Comparison of ENCODE assay signal across 32 cellular contexts in the genomic region with DNA sequence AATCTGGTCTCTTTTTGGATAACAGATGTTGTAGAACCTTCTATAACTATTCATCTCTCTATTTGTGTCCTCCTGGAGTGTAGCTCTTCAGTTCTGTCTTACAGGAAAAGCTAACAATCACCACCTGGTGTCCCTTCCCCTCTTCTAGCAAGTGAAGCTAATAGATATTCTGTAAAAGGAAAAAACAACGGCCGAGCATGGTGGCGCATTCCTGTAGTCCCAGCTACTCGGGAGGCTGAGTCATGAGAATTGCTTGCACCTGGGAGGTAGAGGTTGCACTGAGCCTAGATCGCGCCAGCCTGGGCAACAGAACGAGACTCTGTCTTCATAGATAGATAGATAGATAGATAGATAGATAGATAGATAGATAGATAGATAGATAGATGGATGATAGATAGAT.
"Had no signal": no experiment of that assay in that cellular context is flagged by ENCODE, and none has a peak within 500 bp of the region (broad histone marks: within the 10 kb centered on the region; RNA-seq: fewer than 3 reads in every experiment).

No MANE protein-coding gene starts in this region.

- H3K36me3 ChIP-seq: cardiac muscle cell, Peyer's patch, WERI-Rb-1 had no signal

- H3K4me1 ChIP-seq: Peyer's patch had no signal

- H3K9me3 ChIP-seq: Peyer's patch had no signal

- DNase-seq: activated CD4-positive, alpha-beta memory T cell treated with anti-CD3 and anti-CD28 coated beads for 36 hours; activated CD4-positive, alpha-beta T cell treated with anti-CD3 and anti-CD28 coated beads, Interleukin-2, amount 10 ng/mL, durations not matched to agents 7 days and 5 days; activated CD8-positive, alpha-beta memory T cell treated with anti-CD3 and anti-CD28 coated beads, Interleukin-2, amount 10 ng/mL, durations not matched to agents 7 days and 5 days; activated CD8-positive, alpha-beta memory T cell treated with anti-CD3 and anti-CD28 coated beads, Interleukin-2, amount 50 U/mL, for 48 hours; activated effector memory CD4-positive, alpha-beta T cell treated with Interleukin-2 at 50 U/mL for 16 hours; activated naive CD4-positive, alpha-beta T cell treated with anti-CD3 and anti-CD28 coated beads, Interleukin-2, amount 10 ng/mL, durations not matched to agents 7 days and 5 days; activated naive CD8-positive, alpha-beta T cell treated with anti-CD3 and anti-CD28 coated beads, Interleukin-2, amount 50 U/mL, for 24 hours; activated T-cell treated with anti-CD3 and anti-CD28 coated beads, Interleukin-2, amount 50 U/mL, for 48 hours; anterior cingulate cortex; NCI-H1092 treated with DMSO at 0.1 percent for 48 hours; NCI-H1417; NCI-H146; NCI-H187; NCI-H2081; NCI-H2171 treated with DMSO at 0.1 percent for 48 hours; NCI-H2227 treated with DMSO at 0.1 percent for 48 hours; NCI-H446; NCI-H510A treated with DMSO at 0.1 percent for 48 hours; NCI-H526 treated with DMSO at 0.1 percent for 48 hours; NCI-H774; PC-3; Peyer's patch; RPMI8226; SW 1271; T-helper 1 cell; T-helper 2 cell; T-helper 9 cell; WERI-Rb-1 had no signal

- H3K36me3 Mint-ChIP-seq: activated CD4-positive, alpha-beta memory T cell treated with anti-CD3 and anti-CD28 coated beads for 36 hours; activated CD8-positive, alpha-beta memory T cell treated with anti-CD3 and anti-CD28 coated beads, Interleukin-2, amount 10 ng/mL, durations not matched to agents 7 days and 5 days; activated naive CD4-positive, alpha-beta T cell treated with anti-CD3 and anti-CD28 coated beads, Interleukin-2, amount 10 ng/mL, durations not matched to agents 7 days and 5 days; activated naive CD8-positive, alpha-beta T cell had no signal

- H3K27me3 Mint-ChIP-seq: activated CD4-positive, alpha-beta memory T cell treated with anti-CD3 and anti-CD28 coated beads for 36 hours; activated CD4-positive, alpha-beta T cell treated with anti-CD3 and anti-CD28 coated beads, Interleukin-2, amount 10 ng/mL, durations not matched to agents 7 days and 5 days; activated CD8-positive, alpha-beta memory T cell treated with anti-CD3 and anti-CD28 coated beads, Interleukin-2, amount 10 ng/mL, durations not matched to agents 7 days and 5 days; activated naive CD4-positive, alpha-beta T cell treated with anti-CD3 and anti-CD28 coated beads, Interleukin-2, amount 10 ng/mL, durations not matched to agents 7 days and 5 days; activated naive CD8-positive, alpha-beta T cell; activated naive CD8-positive, alpha-beta T cell treated with anti-CD3 and anti-CD28 coated beads, Interleukin-2, amount 50 U/mL, for 24 hours; central memory CD8-positive, alpha-beta T cell had no signal

- H3K4me1 Mint-ChIP-seq: activated CD4-positive, alpha-beta T cell treated with anti-CD3 and anti-CD28 coated beads, Interleukin-2, amount 10 ng/mL, durations not matched to agents 7 days and 5 days; activated CD8-positive, alpha-beta memory T cell treated with anti-CD3 and anti-CD28 coated beads, Interleukin-2, amount 10 ng/mL, durations not matched to agents 7 days and 5 days; activated naive CD4-positive, alpha-beta T cell treated with anti-CD3 and anti-CD28 coated beads, Interleukin-2, amount 10 ng/mL, durations not matched to agents 7 days and 5 days; activated naive CD8-positive, alpha-beta T cell treated with anti-CD3 and anti-CD28 coated beads, Interleukin-2, amount 50 U/mL, for 24 hours; central memory CD8-positive, alpha-beta T cell had no signal

- ATAC-seq: activated CD8-positive, alpha-beta memory T cell treated with anti-CD3 and anti-CD28 coated beads, Interleukin-2, amount 10 ng/mL, durations not matched to agents 7 days and 5 days; activated naive CD8-positive, alpha-beta T cell treated with anti-CD3 and anti-CD28 coated beads, Interleukin-2, amount 50 U/mL, for 24 hours; K562; PC-3 had no signal

- H3K9me3 Mint-ChIP-seq: activated CD4-positive, alpha-beta T cell treated with anti-CD3 and anti-CD28 coated beads, Interleukin-2, amount 10 ng/mL, durations not matched to agents 7 days and 5 days; activated naive CD4-positive, alpha-beta T cell treated with anti-CD3 and anti-CD28 coated beads, Interleukin-2, amount 10 ng/mL, durations not matched to agents 7 days and 5 days; activated naive CD8-positive, alpha-beta T cell treated with anti-CD3 and anti-CD28 coated beads, Interleukin-2, amount 50 U/mL, for 24 hours had no signal

- H3K27me3 ChIP-seq: cardiac muscle cell, Peyer's patch had no signal

- H3K27ac Mint-ChIP-seq: activated CD4-positive, alpha-beta memory T cell treated with anti-CD3 and anti-CD28 coated beads for 36 hours; activated CD4-positive, alpha-beta T cell treated with anti-CD3 and anti-CD28 coated beads, Interleukin-2, amount 10 ng/mL, durations not matched to agents 7 days and 5 days; activated CD8-positive, alpha-beta memory T cell treated with anti-CD3 and anti-CD28 coated beads, Interleukin-2, amount 10 ng/mL, durations not matched to agents 7 days and 5 days; activated naive CD4-positive, alpha-beta T cell treated with anti-CD3 and anti-CD28 coated beads, Interleukin-2, amount 10 ng/mL, durations not matched to agents 7 days and 5 days; activated naive CD8-positive, alpha-beta T cell; activated naive CD8-positive, alpha-beta T cell treated with anti-CD3 and anti-CD28 coated beads, Interleukin-2, amount 50 U/mL, for 24 hours had no signal

- H3K4me3 ChIP-seq: cardiac muscle cell, K562, Peyer's patch had no signal

- H3K27ac ChIP-seq: cardiac muscle cell, Peyer's patch, WERI-Rb-1 had no signal

- H3K4me3 Mint-ChIP-seq: activated CD4-positive, alpha-beta memory T cell treated with anti-CD3 and anti-CD28 coated beads for 36 hours; activated CD4-positive, alpha-beta T cell treated with anti-CD3 and anti-CD28 coated beads, Interleukin-2, amount 10 ng/mL, durations not matched to agents 7 days and 5 days; activated CD8-positive, alpha-beta memory T cell treated with anti-CD3 and anti-CD28 coated beads, Interleukin-2, amount 10 ng/mL, durations not matched to agents 7 days and 5 days; activated naive CD4-positive, alpha-beta T cell treated with anti-CD3 and anti-CD28 coated beads, Interleukin-2, amount 10 ng/mL, durations not matched to agents 7 days and 5 days; activated naive CD8-positive, alpha-beta T cell; activated naive CD8-positive, alpha-beta T cell treated with anti-CD3 and anti-CD28 coated beads, Interleukin-2, amount 50 U/mL, for 24 hours; central memory CD8-positive, alpha-beta T cell had no signal
